17 cellular contexts compared by ENCODE assay signal in the genomic region with DNA sequence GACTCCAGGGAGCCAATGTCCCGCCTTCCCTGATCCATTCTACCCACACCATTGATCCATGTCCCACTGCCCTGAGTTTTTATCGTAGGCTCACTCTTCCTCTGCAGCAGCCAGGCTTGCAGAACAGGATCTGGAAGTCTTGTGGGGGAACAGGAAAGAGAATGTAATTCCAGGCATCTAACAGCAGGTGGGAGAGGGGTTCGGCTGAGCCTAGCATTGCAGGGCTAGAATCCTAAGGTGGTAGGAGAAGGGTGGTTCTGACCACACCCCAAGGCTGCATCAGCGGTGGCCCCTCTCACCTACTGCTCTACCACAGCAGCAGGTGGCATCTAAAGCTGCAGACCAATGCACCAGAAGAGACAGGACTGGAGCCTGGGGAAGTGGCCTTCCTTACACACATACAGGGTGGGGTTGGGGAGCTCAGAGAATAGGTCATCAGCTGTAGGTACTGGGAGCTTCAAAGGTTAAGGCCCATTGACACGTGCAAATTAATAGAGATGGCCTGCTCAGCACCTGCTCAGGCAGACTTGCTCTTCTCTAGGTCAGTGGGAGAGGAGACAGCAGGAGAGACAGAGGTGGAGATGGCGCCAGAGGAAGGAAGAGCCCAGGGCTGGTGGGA. TPM values are rescaled to one million over a fixed set of nuclear protein-coding genes. Genes with fewer than 3 reads are reported as not detected.
A peak's percentile ranks its signal among the peaks of the same experiment; 100 is the strongest.
DNase-seq lines count a peak whose midpoint lies in the region; TF ChIP-seq lines count a peak whose summit lies in the region.
"Had no signal": no experiment of that assay in that cellular context is flagged by ENCODE, and none has a peak within 500 bp of the region (broad histone marks: within the 10 kb centered on the region; RNA-seq: fewer than 3 reads in every experiment).

No MANE protein-coding gene starts in this region.

- H3K27ac Mint-ChIP-seq in chondrocyte (ENCODE audit: unreplicated experiment) (no peak overlapping the region), mesothelial cell of epicardium (no peak overlapping the region), osteocyte (ENCODE audit: unreplicated experiment) (no peak overlapping the region)
- H3K27ac Mint-ChIP-seq: activated T-cell treated with anti-CD3 and anti-CD28 coated beads, Interleukin-2, amount 50 U/mL, for 72 hours; effector memory CD8-positive, alpha-beta T cell had no signal

- peaks cover 41% of the 10 kb centered on the region for H3K27me3 Mint-ChIP-seq in chondrocyte (ENCODE audit: low read depth)
- H3K27me3 Mint-ChIP-seq in mesothelial cell of epicardium (ENCODE audit: low read depth), result peaks cover 83% of the 10 kb centered on the region
- peaks cover 61% of the 10 kb centered on the region for H3K27me3 Mint-ChIP-seq in osteocyte (ENCODE audit: unreplicated experiment)

- H3K9me3 Mint-ChIP-seq in chondrocyte (ENCODE audit: low read depth) (no peaks in the 10 kb centered on the region), mesothelial cell of epicardium (no peaks in the 10 kb centered on the region), osteocyte (ENCODE audit: unreplicated experiment) (no peaks in the 10 kb centered on the region)
- H3K9me3 Mint-ChIP-seq: activated T-cell treated with anti-CD3 and anti-CD28 coated beads, Interleukin-2, amount 50 U/mL, for 72 hours; effector memory CD8-positive, alpha-beta T cell; naive thymus-derived CD8-positive, alpha-beta T cell had no signal

- TF ChIP-seq CTCF in chondrocyte (IDR thresholded peaks at IDR 0.05), result peak; percentile 46
- TF ChIP-seq CTCF in mesothelial cell of epicardium (IDR thresholded peaks at IDR 0.05; ENCODE audit: unreplicated experiment), result peak; percentile 33
- no peak for TF ChIP-seq CTCF in osteocyte (IDR thresholded peaks at IDR 0.05)

- H3K4me3 Mint-ChIP-seq in chondrocyte (ENCODE audit: unreplicated experiment), result no peak overlapping the region
- H3K4me3 Mint-ChIP-seq in mesothelial cell of epicardium, result no peak overlapping the region
- H3K4me3 Mint-ChIP-seq in osteocyte (ENCODE audit: unreplicated experiment), result no peak overlapping the region
- H3K4me3 Mint-ChIP-seq: activated T-cell treated with anti-CD3 and anti-CD28 coated beads, Interleukin-2, amount 50 U/mL, for 72 hours had no signal

- peaks cover 3% of the 10 kb centered on the region for H3K4me1 Mint-ChIP-seq in chondrocyte (ENCODE audit: low read depth)
- H3K4me1 Mint-ChIP-seq in mesothelial cell of epicardium, result peaks cover 15% of the 10 kb centered on the region
- peaks cover 2% of the 10 kb centered on the region for H3K4me1 Mint-ChIP-seq in osteocyte (ENCODE audit: unreplicated experiment)

- peak; percentile 49 for DNase-seq in ELR (ENCODE audit: low read depth)
- peak; percentile 94 for DNase-seq in HT-29 (ENCODE audit: low spot score)
- DNase-seq in chondrocyte (ENCODE audit: low spot score), result no peak
- no peak for DNase-seq in mesothelial cell of epicardium (ENCODE audit: low spot score in 2 of 2, unreplicated experiment in 2 of 2)
- DNase-seq in stimulated activated naive CD4-positive, alpha-beta T cell (lab: John Stamatoyannopoulos, UW), result no peak
- DNase-seq in COLO829 (ENCODE audit: low spot score), result no peak
- no peak for DNase-seq in cortex of kidney (lab: John Stamatoyannopoulos, UW)
- no peak for DNase-seq in osteocyte (ENCODE audit: extremely low spot score, unreplicated experiment)
- DNase-seq: activated CD4-positive, alpha-beta T cell treated with anti-CD3 and anti-CD28 coated beads for 1 hour; activated T-cell treated with anti-CD3 and anti-CD28 coated beads, Interleukin-2, amount 50 U/mL, for 72 hours; effector memory CD8-positive, alpha-beta T cell; heart left ventricle; KG1; naive thymus-derived CD8-positive, alpha-beta T cell; NCI-H1694 treated with DMSO at 0.1 percent for 48 hours; testis had no signal

- no peaks in the 10 kb centered on the region for H3K36me3 Mint-ChIP-seq in chondrocyte (ENCODE audit: low read depth)
- H3K36me3 Mint-ChIP-seq in mesothelial cell of epicardium, result no peaks in the 10 kb centered on the region
- H3K36me3 Mint-ChIP-seq in osteocyte (ENCODE audit: unreplicated experiment), result no peaks in the 10 kb centered on the region
- H3K36me3 Mint-ChIP-seq: naive thymus-derived CD8-positive, alpha-beta T cell had no signal

RNA-seq across cellular contexts. Expression of gene KNCN, which starts 20.5 kb away (rescaled TPM):
- not detected in 2 replicates for total RNA-seq in HT-29 (2014; rRNA removed; shearing (Covaris generic))
- total RNA-seq in chondrocyte (not detected in 3 replicates), mesothelial cell of epicardium (not detected in 3 replicates), osteocyte (not detected in 2 replicates)
- total RNA-seq: activated T-cell treated with anti-CD3 and anti-CD28 coated beads, Interleukin-2, amount 50 U/mL, for 72 hours; heart left ventricle; left lobe of liver; naive thymus-derived CD8-positive, alpha-beta T cell had no signal

RNA-seq across cellular contexts. Expression of gene DMBX1, which starts 41.3 kb away (rescaled TPM):
- total RNA-seq in HT-29 (2014; rRNA removed; shearing (Covaris generic)), result 3.0 and 3.1 TPM in 2 replicates
- total RNA-seq in chondrocyte (not detected in 3 replicates), mesothelial cell of epicardium (not detected in 3 replicates), osteocyte (not detected in 2 replicates)
- total RNA-seq: heart left ventricle; left lobe of liver; naive thymus-derived CD8-positive, alpha-beta T cell had no signal

Comparison
In these comparisons a context has a peak if more than half of its experiments do, and no peak if none do; other contexts are left out.
1. DNase-seq: peak in ELR (single experiment) and HT-29 (single experiment); none in chondrocyte (single experiment), mesothelial cell of epicardium (0 of 2), stimulated activated naive CD4-positive, alpha-beta T cell (0 of 6), COLO829 (single experiment), cortex of kidney (single experiment) and osteocyte (single experiment).